Comparison of ENCODE assay signal across 8 cellular contexts in the genomic region with DNA sequence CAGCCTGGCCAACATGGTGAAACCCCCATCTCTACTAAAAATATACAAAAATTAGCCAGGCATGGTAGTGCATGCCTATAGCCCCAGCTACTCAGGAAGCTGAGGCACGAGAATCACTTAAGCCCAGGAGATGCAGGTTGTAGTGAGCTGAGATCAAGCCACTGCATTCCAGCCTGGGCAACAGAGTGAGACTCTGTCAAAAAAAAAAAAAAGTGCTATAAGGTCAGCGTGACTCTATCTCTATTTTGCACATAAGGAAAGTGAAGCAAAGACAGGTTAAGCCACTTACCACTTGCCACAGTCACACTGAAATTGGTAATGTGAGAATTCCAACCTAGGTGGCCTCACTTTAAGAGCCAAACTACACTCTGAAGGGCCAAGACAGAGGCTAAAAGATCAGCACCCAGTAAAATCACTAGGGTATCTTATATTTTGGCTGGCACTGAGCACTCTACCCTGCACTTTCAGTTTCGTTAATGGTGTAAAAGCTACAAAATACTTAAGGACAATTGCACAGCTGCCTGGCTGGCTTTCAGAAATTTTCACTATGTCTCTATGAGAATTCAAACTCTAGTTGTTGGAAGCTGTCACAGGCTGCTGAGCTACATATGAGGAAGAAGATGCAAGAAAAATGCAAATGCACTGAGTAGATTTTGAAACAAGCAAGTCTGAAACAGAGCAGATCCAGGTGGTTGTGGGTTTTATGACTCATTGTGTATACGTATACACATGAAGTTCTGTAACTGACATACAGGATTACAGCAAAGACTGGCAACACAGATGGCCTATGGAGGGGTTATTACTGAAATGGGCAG. TPM values are rescaled to one million over a fixed set of nuclear protein-coding genes. Genes with fewer than 3 reads are reported as not detected.
DNase-seq lines count a peak whose midpoint lies in the region; ATAC-seq and TF ChIP-seq lines count a peak whose summit lies in the region.

No MANE protein-coding gene starts in this region.

- no peaks in the 10 kb centered on the region for H3K36me3 ChIP-seq in upper lobe of left lung

- H3K27me3 Mint-ChIP-seq in activated CD4-positive, alpha-beta T cell treated with anti-CD3 and anti-CD28 coated beads, Interleukin-2, amount 10 ng/mL, durations not matched to agents 7 days and 5 days, result no peaks in the 10 kb centered on the region

- no peak for TF ChIP-seq EP300 in upper lobe of left lung (IDR thresholded peaks at IDR 0.05)

- in situ Hi-C loops in G401 (cut with HindIII; ENCODE audit: low sequenced_read_pairs), result no loop called here

- H3K4me1 ChIP-seq in upper lobe of left lung, result peaks cover 26 to 36% (median 31%) of the 10 kb centered on the region in 4 donors

- 22 to 36% methylated on average over 4 of the region's 4 CpGs for WGBS in upper lobe of left lung, 2 donors

- H3K27ac Mint-ChIP-seq in activated CD4-positive, alpha-beta T cell treated with anti-CD3 and anti-CD28 coated beads, Interleukin-2, amount 10 ng/mL, durations not matched to agents 7 days and 5 days, result peak overlapping the region; percentile 95

- no peak for TF ChIP-seq POLR2A in upper lobe of left lung (IDR thresholded peaks at IDR 0.05)

- peaks cover 9% of the 10 kb centered on the region for H3K36me3 Mint-ChIP-seq in activated CD4-positive, alpha-beta T cell treated with anti-CD3 and anti-CD28 coated beads, Interleukin-2, amount 10 ng/mL, durations not matched to agents 7 days and 5 days (ENCODE audit: low read depth)

- H3K4me3 Mint-ChIP-seq in activated CD4-positive, alpha-beta T cell treated with anti-CD3 and anti-CD28 coated beads, Interleukin-2, amount 10 ng/mL, durations not matched to agents 7 days and 5 days, result peak overlapping the region; percentile 70

- CTCF ChIA-PET in activated CD4-positive, alpha-beta T cell treated with anti-CD3 and anti-CD28 coated beads, Interleukin-2, amount 10 ng/mL, durations not matched to agents 7 days and 5 days (lab: Charles Lee), result interaction anchor here (0.8 to 1.5 kb wide), 6 partner anchors 10 to 58 kb away, joined by 3 to 4 read pairs (median 4); no protein-coding TSS in a partner anchor

- DNase-seq in NCI-H1694 treated with DMSO at 0.1 percent for 48 hours (lab: John Stamatoyannopoulos, UW) (peak; percentile 15), NCI-H1694 (lab: John Stamatoyannopoulos, UW) (no peak), HuH-7 (ENCODE audit: low spot score) (peak; percentile 28), left cardiac atrium (no peak), upper lobe of left lung (peak in 1 of 2 donors; percentile 26), G401 (ENCODE audit: low spot score) (no peak)
- DNase-seq in activated CD4-positive, alpha-beta T cell treated with anti-CD3 and anti-CD28 coated beads, Interleukin-2, amount 10 ng/mL, durations not matched to agents 7 days and 5 days, result peak; percentile 71

- no peaks in the 10 kb centered on the region for H3K9me3 ChIP-seq in upper lobe of left lung

- H3K27me3 ChIP-seq in upper lobe of left lung, result no peaks in the 10 kb centered on the region

- peak overlapping the region in 3 of 4 donors; percentile 1 to 28 (median 19) for H3K4me3 ChIP-seq in upper lobe of left lung

- peak overlapping the region; percentile 72 to 80 (median 76) for H3K27ac ChIP-seq in upper lobe of left lung

- intact Hi-C loops in left cardiac atrium (cut with DNase I), result no loop called here

- ATAC-seq in GM21528 (IDR thresholded peaks at IDR 0.05; ENCODE audit: low FRiP score, unreplicated experiment) (peak; percentile 98), left cardiac atrium (peak; percentile 32 to 42), upper lobe of left lung (ENCODE audit: low FRiP score in 2 of 2) (peak; percentile 71 to 84)

- peaks cover 54% of the 10 kb centered on the region for H3K4me1 Mint-ChIP-seq in activated CD4-positive, alpha-beta T cell treated with anti-CD3 and anti-CD28 coated beads, Interleukin-2, amount 10 ng/mL, durations not matched to agents 7 days and 5 days

- no peaks in the 10 kb centered on the region for H3K9me3 Mint-ChIP-seq in activated CD4-positive, alpha-beta T cell treated with anti-CD3 and anti-CD28 coated beads, Interleukin-2, amount 10 ng/mL, durations not matched to agents 7 days and 5 days

- TF ChIP-seq CTCF in upper lobe of left lung (IDR thresholded peaks at IDR 0.05), result peak in 3 of 6 experiments; percentile 12 to 33 (median 14)

- POLR2A ChIA-PET in activated CD4-positive, alpha-beta T cell treated with anti-CD3 and anti-CD28 coated beads, Interleukin-2, amount 10 ng/mL, durations not matched to agents 7 days and 5 days (lab: Charles Lee), result interaction anchor here (0.7 to 1.1 kb wide), 2 partner anchors 54 to 81 kb away, joined by 3 to 4 read pairs; a partner anchor contains a TSS

RNA-seq across cellular contexts. Expression of a gene that starts 32.7 kb away (rescaled TPM):
- total RNA-seq in activated CD4-positive, alpha-beta T cell treated with anti-CD3 and anti-CD28 coated beads, Interleukin-2, amount 10 ng/mL, durations not matched to agents 7 days and 5 days, result 10 to 100 TPM; 84.3 to 93.1 TPM
- total RNA-seq in left cardiac atrium (10 to 100 TPM in 1 of 2 donors, 1 to 10 TPM in 1; 7.6 to 12.1 TPM), upper lobe of left lung (10 to 100 TPM; 10.6 to 39.8 (median 28.1) TPM)
- 0.18 and 0.44 TPM in 2 replicates for total RNA-seq in G401 (2014; rRNA removed; shearing (Covaris generic))

Comparison
In these comparisons a context has a peak if more than half of its experiments do, and no peak if none do; other contexts are left out.
1. DNase-seq: peak in NCI-H1694 treated with DMSO at 0.1 percent for 48 hours (single experiment), HuH-7 (single experiment) and activated CD4-positive, alpha-beta T cell treated with anti-CD3 and anti-CD28 coated beads, Interleukin-2, amount 10 ng/mL, durations not matched to agents 7 days and 5 days (single experiment); none in NCI-H1694 (single experiment), left cardiac atrium (single experiment) and G401 (single experiment).
2. ATAC-seq: peak in every context shown above with its lines; median percentile 98 in GM21528; 78 in upper lobe of left lung; 37 in left cardiac atrium.